Comparison of ENCODE assay signal across 17 cellular contexts in the genomic region with DNA sequence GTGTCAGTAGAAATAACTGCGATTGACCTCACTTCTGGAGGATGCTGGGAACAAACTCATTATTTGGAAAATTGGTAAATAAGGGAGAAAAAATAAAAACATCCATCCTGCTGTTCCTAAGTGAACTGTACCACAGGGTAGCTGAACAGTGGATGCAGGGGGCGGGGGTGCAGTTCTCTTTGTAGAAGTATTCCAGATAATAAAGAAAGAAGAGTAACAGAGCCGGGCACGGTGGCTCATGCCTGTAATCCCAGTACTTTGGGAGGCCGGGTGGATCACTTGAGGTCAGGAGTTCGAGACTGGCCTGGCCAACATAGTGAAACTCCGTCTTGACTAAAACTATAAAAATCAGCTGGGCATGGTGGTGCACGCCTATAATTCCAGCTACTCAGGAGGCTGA.
A peak's percentile ranks its signal among the peaks of the same experiment; 100 is the strongest.
DNase-seq lines count a peak whose midpoint lies in the region; ATAC-seq and TF ChIP-seq lines count a peak whose summit lies in the region.
"Had no signal": no experiment of that assay in that cellular context is flagged by ENCODE, and none has a peak within 500 bp of the region (broad histone marks: within the 10 kb centered on the region; RNA-seq: fewer than 3 reads in every experiment).

No MANE protein-coding gene starts in this region.

- H3K9me3 ChIP-seq in osteoblast (ENCODE audit: low read depth, low read length) (no peaks in the 10 kb centered on the region), mucosa of descending colon (no peaks in the 10 kb centered on the region)
- H3K9me3 ChIP-seq: BLaER1 treated with 17β-estradiol and CSF1 and Interleukin-3, amounts not matched to agents 10 nM and 100 nM; HAP-1 had no signal

- no peak overlapping the region for H2AFZ ChIP-seq in osteoblast (ENCODE audit: low read length)
- H2AFZ ChIP-seq: GM23248 had no signal

- peaks cover 38% of the 10 kb centered on the region for H3K4me1 Mint-ChIP-seq in type B pancreatic cell (ENCODE audit: unreplicated experiment)
- H3K4me1 Mint-ChIP-seq: B cell had no signal

- H3K36me3 ChIP-seq in osteoblast (ENCODE audit: insufficient read depth, low read length) (no peaks in the 10 kb centered on the region), mucosa of descending colon (ENCODE audit: low read depth) (no peaks in the 10 kb centered on the region)
- H3K36me3 ChIP-seq: BLaER1 treated with 17β-estradiol and CSF1 and Interleukin-3, amounts not matched to agents 10 nM and 100 nM; HAP-1 had no signal

- TF ChIP-seq CTCF in osteoblast (IDR thresholded peaks at IDR 0.05; ENCODE audit: extremely low read depth, low read depth, low read length): no peak
- no peak for TF ChIP-seq CTCF in type B pancreatic cell (conservative IDR thresholded peaks at IDR 0.05)
- TF ChIP-seq CTCF in mucosa of descending colon (IDR thresholded peaks at IDR 0.05): no peak

- H3K4me2 ChIP-seq in osteoblast (ENCODE audit: insufficient read depth, low read length): no peak overlapping the region
- H3K4me2 ChIP-seq: BLaER1 treated with 17β-estradiol and CSF1 and Interleukin-3, amounts not matched to agents 10 nM and 100 nM had no signal

- H3K4me1 ChIP-seq in osteoblast (ENCODE audit: insufficient read depth, low read length) (no peaks in the 10 kb centered on the region), mucosa of descending colon (ENCODE audit: low read depth) (no peaks in the 10 kb centered on the region)

- H3K27me3 ChIP-seq in osteoblast (ENCODE audit: insufficient read depth, low read length): no peaks in the 10 kb centered on the region
- H3K27me3 ChIP-seq: BLaER1 treated with 17β-estradiol and CSF1 and Interleukin-3, amounts not matched to agents 10 nM and 100 nM had no signal

- H3K9me3 Mint-ChIP-seq in type B pancreatic cell: no peaks in the 10 kb centered on the region
- H3K9me3 Mint-ChIP-seq: CD8-positive, alpha-beta T cell had no signal

- H3K79me2 ChIP-seq in osteoblast (ENCODE audit: insufficient read depth, low read length): no peaks in the 10 kb centered on the region

- no peaks in the 10 kb centered on the region for H3K36me3 Mint-ChIP-seq in type B pancreatic cell
- H3K36me3 Mint-ChIP-seq: CD8-positive, alpha-beta T cell had no signal

- no peak overlapping the region for H3K27ac ChIP-seq in osteoblast (ENCODE audit: low read depth, low read length)
- H3K27ac ChIP-seq: BLaER1 treated with 17β-estradiol and CSF1 and Interleukin-3, amounts not matched to agents 10 nM and 100 nM; GM23248; HL-60 had no signal

- H3K4me3 ChIP-seq in osteoblast (ENCODE audit: insufficient read depth, low read length) (no peak overlapping the region), mucosa of descending colon (no peak overlapping the region)
- H3K4me3 ChIP-seq: BLaER1 treated with 17β-estradiol and CSF1 and Interleukin-3, amounts not matched to agents 10 nM and 100 nM; GM23248; HAP-1 had no signal

- no peaks in the 10 kb centered on the region for H4K20me1 ChIP-seq in osteoblast (ENCODE audit: insufficient read depth, low read length)
- H4K20me1 ChIP-seq: BLaER1 treated with 17β-estradiol and CSF1 and Interleukin-3, amounts not matched to agents 10 nM and 100 nM had no signal

- intact Hi-C loops in mucosa of descending colon (cut with DNase I, micrococcal nuclease): no loop called here

- no peak for ATAC-seq in GM19324 (IDR thresholded peaks at IDR 0.05; ENCODE audit: low FRiP score, unreplicated experiment)
- ATAC-seq in HG02678 (IDR thresholded peaks at IDR 0.05; ENCODE audit: unreplicated experiment): no peak
- ATAC-seq in mucosa of descending colon: no peak
- ATAC-seq: CD8-positive, alpha-beta T cell had no signal

- H3K27ac Mint-ChIP-seq in type B pancreatic cell: no peak overlapping the region
- H3K27ac Mint-ChIP-seq: B cell; CD8-positive, alpha-beta T cell had no signal

- no peaks in the 10 kb centered on the region for H3K27me3 Mint-ChIP-seq in type B pancreatic cell
- H3K27me3 Mint-ChIP-seq: B cell had no signal

- H3K4me3 Mint-ChIP-seq in type B pancreatic cell: no peak overlapping the region
- H3K4me3 Mint-ChIP-seq: B cell; CD8-positive, alpha-beta T cell had no signal

- DNase-seq in activated CD8-positive, alpha-beta memory T cell treated with anti-CD3 and anti-CD28 coated beads, Interleukin-2, amount 50 U/mL, for 48 hours: peak; percentile 25
- no peak for DNase-seq in activated CD8-positive, alpha-beta memory T cell treated with anti-CD3 and anti-CD28 coated beads for 24 hours
- DNase-seq in ecto neural progenitor cell (ENCODE audit: low spot score) (peak; percentile 14), osteoblast (ENCODE audit: insufficient read length, low spot score, missing footprints) (peak; percentile 22), type B pancreatic cell (ENCODE audit: extremely low spot score, unreplicated experiment) (peak; percentile 45), mucosa of descending colon (no peak)
- DNase-seq: Calu3, DMS79 treated with DMSO at 0.1 percent for 48 hours, GF-D8, GM23248 had no signal

Comparison
In these comparisons a context has a peak if more than half of its experiments do, and no peak if none do; other contexts are left out.
1. DNase-seq: peak in activated CD8-positive, alpha-beta memory T cell treated with anti-CD3 and anti-CD28 coated beads, Interleukin-2, amount 50 U/mL, for 48 hours (single experiment), ecto neural progenitor cell (single experiment), osteoblast (single experiment) and type B pancreatic cell (single experiment); none in activated CD8-positive, alpha-beta memory T cell treated with anti-CD3 and anti-CD28 coated beads for 24 hours (single experiment) and mucosa of descending colon (0 of 3).